In the genomic region with DNA sequence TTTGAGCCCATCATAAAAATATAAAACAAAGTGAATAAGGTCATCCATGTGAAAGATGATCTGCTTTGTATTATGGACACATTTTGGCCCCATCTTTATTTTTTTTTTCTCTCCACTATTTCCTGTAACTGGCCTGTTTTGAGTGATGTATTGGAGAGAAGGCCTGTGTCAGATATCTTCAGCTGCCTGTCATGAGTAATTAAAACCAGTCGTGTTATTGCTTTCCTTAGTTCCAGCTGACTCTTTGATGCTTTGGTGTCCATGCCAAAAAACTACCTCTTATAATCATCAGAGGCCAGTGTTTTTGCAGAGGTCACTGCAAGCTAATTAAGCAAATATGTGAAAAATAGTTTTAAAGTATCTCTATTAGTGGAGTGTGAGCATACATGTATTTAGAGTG, we compare ENCODE assay signal across 12 cellular contexts. TPM values are rescaled to one million over a fixed set of nuclear protein-coding genes. Genes with fewer than 3 reads are reported as not detected.
"Had no signal": no experiment of that assay in that cellular context is flagged by ENCODE, and none has a peak within 500 bp of the region (broad histone marks: within the 10 kb centered on the region; RNA-seq: fewer than 3 reads in every experiment).

No MANE protein-coding gene starts in this region.

- H3K4me1 Mint-ChIP-seq: IgD-negative memory B cell had no signal

- H3K27me3 Mint-ChIP-seq: IgD-negative memory B cell had no signal

- H3K4me1 ChIP-seq: HAP-1 had no signal

- H3K4me3 Mint-ChIP-seq: HFFc6, IgD-negative memory B cell had no signal

- H3K36me3 ChIP-seq: HAP-1 had no signal

- H2AFZ ChIP-seq: GM23248 had no signal

- H3K27ac ChIP-seq: GM23248, HL-60 had no signal

- H3K9ac ChIP-seq: GM23248 had no signal

- DNase-seq: GM23248, GOT3, H7, HFFc6, KBM-7 had no signal

- H3K4me3 ChIP-seq: GM23248, HAP-1 had no signal

- ATAC-seq: HCT116, HepG2 had no signal

- H3K27ac Mint-ChIP-seq: HFFc6, IgD-negative memory B cell had no signal

- FAIRE-seq: HepG2 had no signal

RNA-seq across cellular contexts. Expression of gene NTMT2, which starts 29.7 kb away (rescaled TPM):
- total RNA-seq: GM23248, H4, HepG2, HFFc6, HT1080 had no signal
- polyA plus RNA-seq: GM23248, HepG2, IgD-negative memory B cell had no signal
